Comparison of ENCODE assay signal across 20 cellular contexts in genomic region chr14:88411039-88411438, GRCh38. TPM values are rescaled to one million over a fixed set of nuclear protein-coding genes. Genes with fewer than 3 reads are reported as not detected.
DNase-seq lines count a peak whose midpoint lies in the region; ATAC-seq and TF ChIP-seq lines count a peak whose summit lies in the region.
"Had no signal": no experiment of that assay in that cellular context is flagged by ENCODE, and none has a peak within 500 bp of the region (broad histone marks: within the 10 kb centered on the region; RNA-seq: fewer than 3 reads in every experiment).

No MANE protein-coding gene starts in this region.

- POLR2A ChIA-PET in activated CD4-positive, alpha-beta T cell treated with anti-CD3 and anti-CD28 coated beads, Interleukin-2, amount 10 ng/mL, durations not matched to agents 7 days and 5 days (lab: Charles Lee) = no interaction called here

- TF ChIP-seq CTCF in WERI-Rb-1 (IDR thresholded peaks at IDR 0.05; ENCODE audit: low read depth, low read length) = no peak

- H3K4me3 ChIP-seq in NT2/D1 (ENCODE audit: insufficient read length, low read depth) (no peak overlapping the region), mesendoderm (ENCODE audit: low read length) (no peak overlapping the region), WERI-Rb-1 (ENCODE audit: low read depth, low read length) (no peak overlapping the region)
- H3K4me3 ChIP-seq: HAP-1, MG63, SJCRH30 had no signal

- H3K18ac ChIP-seq in mesendoderm (ENCODE audit: low read length) = no peak overlapping the region

- ATAC-seq in HG02870 (IDR thresholded peaks at IDR 0.05; ENCODE audit: unreplicated experiment) = no peak
- ATAC-seq: PC-3 had no signal

- H3K27me3 ChIP-seq in NT2/D1 (ENCODE audit: insufficient read depth, insufficient read length) = no peaks in the 10 kb centered on the region
- no peaks in the 10 kb centered on the region for H3K27me3 ChIP-seq in mesendoderm (ENCODE audit: insufficient read depth, low read length, poor library complexity)
- no peaks in the 10 kb centered on the region for H3K27me3 ChIP-seq in WERI-Rb-1 (ENCODE audit: insufficient read depth, low read depth, severe bottlenecking)
- H3K27me3 ChIP-seq: MG63, SJCRH30 had no signal

- H3K4me3 Mint-ChIP-seq in activated CD4-positive, alpha-beta T cell treated with anti-CD3 and anti-CD28 coated beads, Interleukin-2, amount 10 ng/mL, durations not matched to agents 7 days and 5 days = no peak overlapping the region
- no peak overlapping the region for H3K4me3 Mint-ChIP-seq in activated CD4-positive, alpha-beta T cell treated with anti-CD3 and anti-CD28 coated beads, Interleukin-2, amount 10 ng/mL, durations not matched to agents 24 days and 14 days

- CTCF ChIA-PET in activated CD4-positive, alpha-beta T cell treated with anti-CD3 and anti-CD28 coated beads, Interleukin-2, amount 10 ng/mL, durations not matched to agents 7 days and 5 days (lab: Charles Lee) = no interaction called here

- H3K9me3 ChIP-seq in NT2/D1 (ENCODE audit: insufficient read depth, low read length) = peaks cover 3% of the 10 kb centered on the region; the same call in 1 of the 2 replicates
- H3K9me3 ChIP-seq in WERI-Rb-1 (ENCODE audit: severe bottlenecking) = no peaks in the 10 kb centered on the region
- H3K9me3 ChIP-seq: HAP-1, MG63, SJCRH30 had no signal

- H2AK5ac ChIP-seq in mesendoderm (ENCODE audit: low read length) = no peak overlapping the region

- no peak overlapping the region for H3K23ac ChIP-seq in mesendoderm (ENCODE audit: low read length)

- peaks cover 12% of the 10 kb centered on the region for H3K36me3 Mint-ChIP-seq in activated CD4-positive, alpha-beta T cell treated with anti-CD3 and anti-CD28 coated beads, Interleukin-2, amount 10 ng/mL, durations not matched to agents 7 days and 5 days (ENCODE audit: low read depth)
- H3K36me3 Mint-ChIP-seq in activated CD4-positive, alpha-beta T cell treated with anti-CD3 and anti-CD28 coated beads, Interleukin-2, amount 10 ng/mL, durations not matched to agents 24 days and 14 days (ENCODE audit: low read depth) = peaks cover 4% of the 10 kb centered on the region

- no peak overlapping the region for H4K8ac ChIP-seq in mesendoderm (ENCODE audit: low read depth, low read length)

- H3K4me2 ChIP-seq in mesendoderm (ENCODE audit: low read length) = no peak overlapping the region

- peaks cover 28% of the 10 kb centered on the region for H3K9me3 Mint-ChIP-seq in activated CD4-positive, alpha-beta T cell treated with anti-CD3 and anti-CD28 coated beads, Interleukin-2, amount 10 ng/mL, durations not matched to agents 7 days and 5 days
- peaks cover 26% of the 10 kb centered on the region for H3K9me3 Mint-ChIP-seq in activated CD4-positive, alpha-beta T cell treated with anti-CD3 and anti-CD28 coated beads, Interleukin-2, amount 10 ng/mL, durations not matched to agents 24 days and 14 days

- no peak overlapping the region for H2BK15ac ChIP-seq in mesendoderm (replicated peaks; ENCODE audit: low read depth)

- H2BK5ac ChIP-seq in mesendoderm (ENCODE audit: low read length) = no peak overlapping the region

- no peaks in the 10 kb centered on the region for H3K79me2 ChIP-seq in mesendoderm (ENCODE audit: control insufficient read depth, insufficient read depth, low read length)

- intact Hi-C loops in activated CD4-positive, alpha-beta T cell treated with anti-CD3 and anti-CD28 coated beads, Interleukin-2, amount 10 ng/mL, durations not matched to agents 24 days and 14 days (cut with micrococcal nuclease) = no loop called here

- peak; percentile 11 for DNase-seq in activated CD4-positive, alpha-beta T cell treated with anti-CD3 and anti-CD28 coated beads, Interleukin-2, amount 10 ng/mL, durations not matched to agents 7 days and 5 days
- no peak for DNase-seq in activated CD4-positive, alpha-beta T cell treated with anti-CD3 and anti-CD28 coated beads, Interleukin-2, amount 10 ng/mL, durations not matched to agents 24 days and 14 days
- DNase-seq in H4 (ENCODE audit: low spot score) (peak; percentile 26), NT2/D1 (ENCODE audit: low read depth, low spot score) (peak; percentile 20), mesendoderm (peak; percentile 41), GM19238 (ENCODE audit: insufficient read length, low spot score) (no peak), WERI-Rb-1 (no peak)
- DNase-seq: DMS79 treated with DMSO at 0.1 percent for 48 hours, GF-D8, MG63, NCI-H1092, NCI-H146, NCI-H2081 treated with DMSO at 0.1 percent for 48 hours, NCI-H2227 treated with DMSO at 0.1 percent for 48 hours, NCI-H524, PC-3, SJCRH30 had no signal

- H3K79me1 ChIP-seq in mesendoderm (ENCODE audit: low read length) = no peaks in the 10 kb centered on the region

- no peaks in the 10 kb centered on the region for H3K27me3 Mint-ChIP-seq in activated CD4-positive, alpha-beta T cell treated with anti-CD3 and anti-CD28 coated beads, Interleukin-2, amount 10 ng/mL, durations not matched to agents 7 days and 5 days
- H3K27me3 Mint-ChIP-seq in activated CD4-positive, alpha-beta T cell treated with anti-CD3 and anti-CD28 coated beads, Interleukin-2, amount 10 ng/mL, durations not matched to agents 24 days and 14 days = no peaks in the 10 kb centered on the region
- H3K27me3 Mint-ChIP-seq: CD4-positive, alpha-beta memory T cell had no signal

- no peak overlapping the region for H3K56ac ChIP-seq in mesendoderm (ENCODE audit: low read length)

- H3K27ac ChIP-seq in mesendoderm (ENCODE audit: low read depth, low read length) = no peak overlapping the region
- H3K27ac ChIP-seq in WERI-Rb-1 = no peak overlapping the region
- H3K27ac ChIP-seq: SJCRH30 had no signal

- H4K5ac ChIP-seq in mesendoderm (ENCODE audit: low read length) = no peak overlapping the region

- H3K4me1 ChIP-seq in NT2/D1 (ENCODE audit: insufficient read depth, insufficient read length) (no peaks in the 10 kb centered on the region), mesendoderm (ENCODE audit: control insufficient read depth, low read depth, low read length) (no peaks in the 10 kb centered on the region)
- H3K4me1 ChIP-seq: HAP-1, SJCRH30 had no signal

- H3K9ac ChIP-seq in NT2/D1 (ENCODE audit: insufficient read length, low read depth) (no peak overlapping the region), mesendoderm (ENCODE audit: low read length) (no peak overlapping the region)

- H3K4ac ChIP-seq in mesendoderm (ENCODE audit: low read depth, low read length) = no peak overlapping the region

- no CpG with 5 or more reads among the region's 5 CpGs for WGBS in mesendoderm (ENCODE audit: extremely low coverage, insufficient coverage, low lambda C conversion rate)

- H2BK120ac ChIP-seq in mesendoderm (ENCODE audit: low read depth, low read length) = no peak overlapping the region

- no peak overlapping the region for H3K27ac Mint-ChIP-seq in activated CD4-positive, alpha-beta T cell treated with anti-CD3 and anti-CD28 coated beads, Interleukin-2, amount 10 ng/mL, durations not matched to agents 7 days and 5 days
- H3K27ac Mint-ChIP-seq in activated CD4-positive, alpha-beta T cell treated with anti-CD3 and anti-CD28 coated beads, Interleukin-2, amount 10 ng/mL, durations not matched to agents 24 days and 14 days = no peak overlapping the region
- H3K27ac Mint-ChIP-seq: CD4-positive, alpha-beta memory T cell had no signal

- no peaks in the 10 kb centered on the region for H3K36me3 ChIP-seq in NT2/D1 (ENCODE audit: insufficient read depth, insufficient read length, low read length)
- H3K36me3 ChIP-seq in mesendoderm (ENCODE audit: control insufficient read depth, insufficient read depth, low read length) = no peaks in the 10 kb centered on the region
- H3K36me3 ChIP-seq in WERI-Rb-1 = no peaks in the 10 kb centered on the region
- H3K36me3 ChIP-seq: HAP-1, MG63, SJCRH30 had no signal

- peaks cover 12% of the 10 kb centered on the region for H3K4me1 Mint-ChIP-seq in activated CD4-positive, alpha-beta T cell treated with anti-CD3 and anti-CD28 coated beads, Interleukin-2, amount 10 ng/mL, durations not matched to agents 7 days and 5 days
- peaks cover 2% of the 10 kb centered on the region for H3K4me1 Mint-ChIP-seq in activated CD4-positive, alpha-beta T cell treated with anti-CD3 and anti-CD28 coated beads, Interleukin-2, amount 10 ng/mL, durations not matched to agents 24 days and 14 days

RNA-seq across cellular contexts. Expression of gene SPATA7, which starts 25.6 kb away (rescaled TPM):
- 1 to 10 TPM; 3.3 to 4.4 TPM for total RNA-seq in activated CD4-positive, alpha-beta T cell treated with anti-CD3 and anti-CD28 coated beads, Interleukin-2, amount 10 ng/mL, durations not matched to agents 7 days and 5 days
- 1.3 and 2.3 TPM in 2 replicates for total RNA-seq in activated CD4-positive, alpha-beta T cell treated with anti-CD3 and anti-CD28 coated beads, Interleukin-2, amount 10 ng/mL, durations not matched to agents 24 days and 14 days
- total RNA-seq in H4 (2014; rRNA removed; shearing (Covaris generic)) = 7.4 and 11.0 TPM in 2 replicates
- polyA plus RNA-seq in mesendoderm (2013, experiment 1 of 2) = 4.0 TPM
- 4.0 TPM for polyA plus RNA-seq in mesendoderm (2013, experiment 2 of 2)

Comparison
In these comparisons a context has a peak if more than half of its experiments do, and no peak if none do; other contexts are left out.
1. DNase-seq: peak in activated CD4-positive, alpha-beta T cell treated with anti-CD3 and anti-CD28 coated beads, Interleukin-2, amount 10 ng/mL, durations not matched to agents 7 days and 5 days (single experiment), H4 (single experiment), NT2/D1 (single experiment) and mesendoderm (single experiment); none in activated CD4-positive, alpha-beta T cell treated with anti-CD3 and anti-CD28 coated beads, Interleukin-2, amount 10 ng/mL, durations not matched to agents 24 days and 14 days (single experiment), GM19238 (single experiment) and WERI-Rb-1 (single experiment).